Comparison of ENCODE assay signal across 11 cellular contexts in the genomic region with DNA sequence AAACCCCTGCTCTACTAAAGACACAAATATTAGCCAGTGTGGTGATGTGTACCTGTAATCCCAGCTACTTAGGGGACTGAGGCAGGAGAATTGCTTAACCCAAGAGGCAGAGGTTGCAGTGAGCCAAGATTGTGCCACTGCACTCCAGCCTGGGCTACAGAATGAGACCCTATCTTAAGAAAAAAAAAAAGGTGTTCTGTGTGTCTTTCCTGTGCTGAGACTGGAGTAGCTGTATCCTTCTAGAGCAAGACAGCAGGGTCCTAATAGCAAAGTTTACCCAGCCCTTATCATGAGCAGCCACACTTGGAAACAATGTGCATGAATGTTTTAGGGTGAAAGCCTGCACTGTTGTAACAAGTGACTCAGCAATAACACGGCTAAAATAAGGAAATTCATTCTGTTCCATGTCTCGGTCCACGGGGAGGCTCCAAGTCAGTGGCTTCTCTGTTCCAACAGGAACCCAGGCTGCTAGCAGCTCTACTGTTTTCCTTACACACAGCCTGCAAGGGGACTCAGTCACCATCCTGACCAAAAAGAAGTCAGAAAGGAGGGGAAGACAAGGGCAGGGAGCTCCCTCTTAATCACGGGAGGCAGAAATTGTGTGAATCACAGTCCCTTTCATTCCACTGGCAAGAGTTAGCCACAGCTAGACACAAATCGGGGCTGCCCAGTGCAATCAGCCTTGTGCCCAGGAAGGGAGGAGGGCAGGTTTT. TPM values are rescaled to one million over a fixed set of nuclear protein-coding genes. Genes with fewer than 3 reads are reported as not detected.
DNase-seq lines count a peak whose midpoint lies in the region; ATAC-seq, FAIRE-seq and TF ChIP-seq lines count a peak whose summit lies in the region.
"Had no signal": no experiment of that assay in that cellular context is flagged by ENCODE, and none has a peak within 500 bp of the region (broad histone marks: within the 10 kb centered on the region; RNA-seq: fewer than 3 reads in every experiment).

No MANE protein-coding gene starts in this region.

- H3K27ac ChIP-seq in A549: peak overlapping the region; percentile 85 to 92
- H3K27ac ChIP-seq in coronary artery: peak overlapping the region; percentile 33 to 72
- H3K27ac ChIP-seq in lower lobe of right lung: no peak overlapping the region
- H3K27ac ChIP-seq: cardiac muscle cell had no signal

- intact Hi-C loops in lower lobe of right lung (cut with DNase I): no loop called here

- no peak for TF ChIP-seq CTCF in A549 (IDR thresholded peaks at IDR 0.05)
- no peak for TF ChIP-seq CTCF in NB4 (IDR thresholded peaks at IDR 0.05; ENCODE audit: low read depth, low read length)
- no peak for TF ChIP-seq CTCF in coronary artery (IDR thresholded peaks at IDR 0.05)
- TF ChIP-seq CTCF in lower lobe of right lung (IDR thresholded peaks at IDR 0.05): no peak

- TF ChIP-seq POLR2A in A549 (IDR thresholded peaks at IDR 0.05; ENCODE audit: low read length): no peak
- no peak for TF ChIP-seq POLR2A in NB4 (IDR thresholded peaks at IDR 0.05; ENCODE audit: extremely low read depth, insufficient read length)

- no peak for FAIRE-seq in A549 (lab: Jason Lieb, UNC)

- POLR2A ChIA-PET in A549 (lab: Yijun Ruan, JAX): interaction anchor here (0.6 kb wide), 2 partner anchors 10 to 12 kb away, joined by 3 to 11 read pairs; no protein-coding TSS in a partner anchor

- H3K4me3 ChIP-seq in A549 (peak overlapping the region; percentile 1; the same call in 1 of the 3 replicates), NB4 (ENCODE audit: low read depth, low read length) (no peak overlapping the region), coronary artery (peak overlapping the region; percentile 27), lower lobe of right lung (no peak overlapping the region)
- H3K4me3 ChIP-seq: BLaER1 treated with 17β-estradiol and CSF1 and Interleukin-3, amounts not matched to agents 10 nM and 100 nM; cardiac muscle cell had no signal

- no peaks in the 10 kb centered on the region for H3K36me3 ChIP-seq in lower lobe of right lung
- H3K36me3 ChIP-seq: cardiac muscle cell had no signal

- no peak for TF ChIP-seq EP300 in A549 (IDR thresholded peaks at IDR 0.05)

- ATAC-seq in A549: peak; percentile 56 to 62
- ATAC-seq in lower lobe of right lung: peak; percentile 61 to 78
- no peak for ATAC-seq in GM21390 (IDR thresholded peaks at IDR 0.05; ENCODE audit: unreplicated experiment)

- 0% methylated on average over 5 of the region's 5 CpGs for WGBS in A549 (ENCODE audit: missing lambda C conversion rate)

- peak overlapping the region; percentile 75 for H3K4me2 ChIP-seq in A549

- no peaks in the 10 kb centered on the region for H3K27me3 ChIP-seq in lower lobe of right lung (ENCODE audit: low read depth)
- H3K27me3 ChIP-seq: BLaER1 treated with 17β-estradiol and CSF1 and Interleukin-3, amounts not matched to agents 10 nM and 100 nM; cardiac muscle cell had no signal

- H3K4me1 ChIP-seq in A549 (peaks cover 66% of the 10 kb centered on the region), lower lobe of right lung (peaks cover 14% of the 10 kb centered on the region)

- CTCF ChIA-PET in A549 (lab: Yijun Ruan, JAX): interaction anchor here (0.6 to 2.9 kb wide), 9 partner anchors 10 to 1051 kb away, joined by 3 to 11 read pairs (median 5); no protein-coding TSS in a partner anchor

- in situ Hi-C loops in G401 (cut with HindIII; ENCODE audit: low sequenced_read_pairs): no loop called here

- H3K9me3 ChIP-seq in A549 (0 out of 3 replicates have a peak, but pooled peaks cover 3% of the 10 kb centered on the region), lower lobe of right lung (no peaks in the 10 kb centered on the region)
- H3K9me3 ChIP-seq: BLaER1 treated with 17β-estradiol and CSF1 and Interleukin-3, amounts not matched to agents 10 nM and 100 nM had no signal

- 0 out of 5 replicates have a peak, but pooled peaks of 1 of the 2 experiments have one; percentile 27 for TF ChIP-seq RAD21 in A549 (conservative IDR thresholded peaks at IDR 0.05 in 1 of 2, IDR thresholded peaks at IDR 0.05 in 1 of 2)

- DNase-seq in A549 (ENCODE audit: low read depth in 1 of 2, low spot score in 1 of 2): peak; percentile 37 to 80
- peak; percentile 66 for DNase-seq in NB4 (ENCODE audit: low read depth)
- no peak for DNase-seq in coronary artery (ENCODE audit: low spot score)
- no peak for DNase-seq in lower lobe of right lung
- DNase-seq in cortex of kidney (lab: John Stamatoyannopoulos, UW): no peak
- no peak for DNase-seq in activated CD4-positive, alpha-beta T cell treated with anti-CD3 and anti-CD28 coated beads for 4 hours
- no peak for DNase-seq in G401 (ENCODE audit: low spot score)
- DNase-seq: H7 had no signal

TF ChIP-seq in A549, 52 proteins besides CTCF, POLR2A, EP300 and RAD21 (continues in another document):
- TF ChIP-seq, protein P1, sequence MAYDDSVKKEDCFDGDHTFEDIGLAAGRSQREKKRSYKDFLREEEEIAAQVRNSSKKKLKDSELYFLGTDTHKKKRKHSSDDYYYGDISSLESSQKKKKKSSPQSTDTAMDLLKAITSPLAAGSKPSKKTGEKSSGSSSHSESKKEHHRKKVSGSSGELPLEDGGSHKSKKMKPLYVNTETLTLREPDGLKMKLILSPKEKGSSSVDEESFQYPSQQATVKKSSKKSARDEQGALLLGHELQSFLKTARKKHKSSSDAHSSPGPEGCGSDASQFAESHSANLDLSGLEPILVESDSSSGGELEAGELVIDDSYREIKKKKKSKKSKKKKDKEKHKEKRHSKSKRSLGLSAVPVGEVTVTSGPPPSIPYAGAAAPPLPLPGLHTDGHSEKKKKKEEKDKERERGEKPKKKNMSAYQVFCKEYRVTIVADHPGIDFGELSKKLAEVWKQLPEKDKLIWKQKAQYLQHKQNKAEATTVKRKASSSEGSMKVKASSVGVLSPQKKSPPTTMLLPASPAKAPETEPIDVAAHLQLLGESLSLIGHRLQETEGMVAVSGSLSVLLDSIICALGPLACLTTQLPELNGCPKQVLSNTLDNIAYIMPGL (CRISPR knock-in tag; IDR thresholded peaks at IDR 0.05; ENCODE audit: borderline replicate concordance): no peak
- TF ChIP-seq TP53 (CRISPR knock-in tag; IDR thresholded peaks at IDR 0.05): no peak
- TF ChIP-seq FOXS1 (CRISPR knock-in tag; IDR thresholded peaks at IDR 0.05): no peak
- TF ChIP-seq, protein P2, sequence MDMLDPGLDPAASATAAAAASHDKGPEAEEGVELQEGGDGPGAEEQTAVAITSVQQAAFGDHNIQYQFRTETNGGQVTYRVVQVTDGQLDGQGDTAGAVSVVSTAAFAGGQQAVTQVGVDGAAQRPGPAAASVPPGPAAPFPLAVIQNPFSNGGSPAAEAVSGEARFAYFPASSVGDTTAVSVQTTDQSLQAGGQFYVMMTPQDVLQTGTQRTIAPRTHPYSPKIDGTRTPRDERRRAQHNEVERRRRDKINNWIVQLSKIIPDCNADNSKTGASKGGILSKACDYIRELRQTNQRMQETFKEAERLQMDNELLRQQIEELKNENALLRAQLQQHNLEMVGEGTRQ (IDR thresholded peaks at IDR 0.05): no peak
- TF ChIP-seq MAFK (IDR thresholded peaks at IDR 0.05; ENCODE audit: partially characterized antibody): peak; percentile 99
- TF ChIP-seq BHLHE40 (IDR thresholded peaks at IDR 0.05; ENCODE audit: low read depth, low read length): no peak
- TF ChIP-seq SMC3 (IDR thresholded peaks at IDR 0.05): no peak
- no peak for TF ChIP-seq POLR2AphosphoS2 (conservative IDR thresholded peaks at IDR 0.05; ENCODE audit: low read length)
- TF ChIP-seq BCL3 (IDR thresholded peaks at IDR 0.05): no peak
- peak; percentile 35; the same call in 1 of the 2 replicates for TF ChIP-seq MAX (IDR thresholded peaks at IDR 0.05)
- no peak for TF ChIP-seq NPAS2 (CRISPR knock-in tag; IDR thresholded peaks at IDR 0.05; ENCODE audit: borderline replicate concordance)
- TF ChIP-seq KDM1A (IDR thresholded peaks at IDR 0.05; ENCODE audit: low read depth): no peak
- TF ChIP-seq JUN (IDR thresholded peaks at IDR 0.05): 0 out of 5 replicates have a peak, but pooled peaks of 1 of the 2 experiments have one; percentile 22
- TF ChIP-seq JUNB (IDR thresholded peaks at IDR 0.05): no peak
- TF ChIP-seq FOSL2 (IDR thresholded peaks at IDR 0.05): no peak
- peak; percentile 62 for TF ChIP-seq FOSL2 (CRISPR knock-in tag; IDR thresholded peaks at IDR 0.05)
- no peak for TF ChIP-seq NR3C1 (IDR thresholded peaks at IDR 0.05)
- TF ChIP-seq CEBPB (IDR thresholded peaks at IDR 0.05): peak in 1 of 2 experiments; percentile 38; a peak in 1 of 4 replicates
- no peak for TF ChIP-seq MAZ (IDR thresholded peaks at IDR 0.05; ENCODE audit: borderline replicate concordance, low read depth, low read length)
- TF ChIP-seq EHF (CRISPR knock-in tag; IDR thresholded peaks at IDR 0.05): no peak
- TF ChIP-seq SREBF2 (IDR thresholded peaks at IDR 0.05): no peak
- TF ChIP-seq PHF8 (IDR thresholded peaks at IDR 0.05; ENCODE audit: borderline replicate concordance, low read depth): no peak
- TF ChIP-seq RARB (CRISPR knock-in tag; IDR thresholded peaks at IDR 0.05): no peak
- TF ChIP-seq RCOR1 (IDR thresholded peaks at IDR 0.05; ENCODE audit: low read depth, low read length): no peak
- no peak for TF ChIP-seq HOXB5 (CRISPR knock-in tag; IDR thresholded peaks at IDR 0.05)
- TF ChIP-seq FOSB (CRISPR knock-in tag; IDR thresholded peaks at IDR 0.05): no peak
- TF ChIP-seq NFE2L2 (conservative IDR thresholded peaks at IDR 0.05; ENCODE audit: low read length): peak; percentile 96

RNA-seq across cellular contexts. Expression of gene SLC5A11, which starts 7.1 kb away (rescaled TPM):
- polyA plus RNA-seq in A549 (2011; rRNA removed): 0.43 and 1.3 TPM in 2 replicates
- 0.24 and 0.58 TPM in 2 replicates for polyA plus RNA-seq in A549 (2012; cell fraction: cytosol; rRNA removed)
- 1.2 and 1.8 TPM in 2 replicates for polyA plus RNA-seq in A549 (2012; cell fraction: nucleus; rRNA removed)
- polyA plus RNA-seq in A549 (2017; fragmentation: RNase III; extraction: RNeasy Plus Mini Kit Qiagen cat#74134 plus additional on column Dnase treatment): 0.30 to 0.40 TPM (median 0.38 TPM) in 3 replicates
- 1.9 and 2.6 TPM in 2 replicates for polyA minus RNA-seq in A549 (2011; rRNA and poly(A)+ RNA removed)
- total RNA-seq in lower lobe of right lung: 0.27 TPM
- total RNA-seq in G401 (2014; rRNA removed; shearing (Covaris generic)): 0.18 TPM in 1 of 2 replicates, not detected in the other
- total RNA-seq: cardiac muscle cell, H7 had no signal
- polyA plus RNA-seq: cardiac muscle cell had no signal

Comparison
In these comparisons a context has a peak if more than half of its experiments do, and no peak if none do; other contexts are left out.
1. DNase-seq: peak in A549 (2 of 2) and NB4 (single experiment); none in coronary artery (single experiment), lower lobe of right lung (single experiment), cortex of kidney (single experiment), activated CD4-positive, alpha-beta T cell treated with anti-CD3 and anti-CD28 coated beads for 4 hours (0 of 2) and G401 (single experiment).
2. H3K4me3 ChIP-seq: peak in A549 (single experiment) and coronary artery (single experiment); none in NB4 (single experiment) and lower lobe of right lung (single experiment).